Comparison of ENCODE assay signal across 22 cellular contexts in the genomic region with DNA sequence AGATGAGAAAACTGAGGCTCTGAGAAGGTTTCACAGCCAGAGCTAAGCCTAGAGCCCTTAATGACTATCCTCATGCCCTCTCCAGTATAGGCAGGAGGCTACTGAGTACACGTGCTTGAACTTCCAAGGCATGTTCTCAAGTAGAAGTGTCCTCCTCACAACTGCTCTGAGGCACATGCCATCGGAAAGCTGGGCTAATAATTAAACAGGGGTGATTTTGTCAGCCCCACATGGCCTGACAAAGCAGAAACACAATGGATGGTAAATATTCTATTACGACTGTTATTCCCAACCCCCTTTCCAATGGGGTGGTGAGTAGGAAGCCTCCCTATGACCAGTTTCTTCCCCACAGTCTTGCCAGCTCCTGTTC. TPM values are rescaled to one million over a fixed set of nuclear protein-coding genes. Genes with fewer than 3 reads are reported as not detected.
DNase-seq lines count a peak whose midpoint lies in the region; ATAC-seq and TF ChIP-seq lines count a peak whose summit lies in the region.
"Had no signal": no experiment of that assay in that cellular context is flagged by ENCODE, and none has a peak within 500 bp of the region (broad histone marks: within the 10 kb centered on the region; RNA-seq: fewer than 3 reads in every experiment).

No MANE protein-coding gene starts in this region.

- peaks cover 0 to 4% (median 0%) of the 10 kb centered on the region in 11 experiments; a peak in 1 of 22 replicates for H3K27me3 ChIP-seq in BLaER1 treated with 17β-estradiol and CSF1 and Interleukin-3, amounts not matched to agents 10 nM and 100 nM
- H3K27me3 ChIP-seq in hepatocyte, result no peaks in the 10 kb centered on the region

- no peak overlapping the region for H2AFZ ChIP-seq in hepatocyte

- H3K36me3 ChIP-seq in BLaER1 treated with 17β-estradiol and CSF1 and Interleukin-3, amounts not matched to agents 10 nM and 100 nM, result no peaks in the 10 kb centered on the region
- no peaks in the 10 kb centered on the region for H3K36me3 ChIP-seq in hepatocyte (replicated peaks; ENCODE audit: insufficient read depth, low read depth)

- 62% methylated on average over 3 of the region's 3 CpGs for WGBS in hepatocyte (ENCODE audit: low lambda C conversion rate, missing lambda C conversion rate)

- no peaks in the 10 kb centered on the region for H3K9me2 ChIP-seq in hepatocyte (replicated peaks; ENCODE audit: insufficient read depth)

- no peaks in the 10 kb centered on the region for H3K79me2 ChIP-seq in hepatocyte

- no peaks in the 10 kb centered on the region for H3K9me3 Mint-ChIP-seq in stimulated activated memory B cell treated with anti-CD40 and anti-IgM and Interleukin-4, amounts not matched to agents 10 μg/mL and 1 μg/mL and 100 μg/mL, for 72 hours
- H3K9me3 Mint-ChIP-seq: CD8-positive, alpha-beta T cell had no signal

- no peak overlapping the region for H3K4me3 Mint-ChIP-seq in stimulated activated memory B cell treated with anti-CD40 and anti-IgM and Interleukin-4, amounts not matched to agents 10 μg/mL and 1 μg/mL and 100 μg/mL, for 72 hours
- H3K4me3 Mint-ChIP-seq: CD8-positive, alpha-beta T cell had no signal

- no peaks in the 10 kb centered on the region for H3K36me3 Mint-ChIP-seq in stimulated activated memory B cell treated with anti-CD40 and anti-IgM and Interleukin-4, amounts not matched to agents 10 μg/mL and 1 μg/mL and 100 μg/mL, for 72 hours
- H3K36me3 Mint-ChIP-seq: CD8-positive, alpha-beta T cell had no signal

- no peak for TF ChIP-seq CTCF in hepatocyte (IDR thresholded peaks at IDR 0.05; ENCODE audit: poor library complexity)

- peak overlapping the region in 3 of 11 experiments; percentile 43 to 56 (median 55); a peak in 4 of 22 replicates for H3K27ac ChIP-seq in BLaER1 treated with 17β-estradiol and CSF1 and Interleukin-3, amounts not matched to agents 10 nM and 100 nM
- H3K27ac ChIP-seq in hepatocyte, result no peak overlapping the region

- no peaks in the 10 kb centered on the region for H3K4me1 Mint-ChIP-seq in stimulated activated memory B cell treated with anti-CD40 and anti-IgM and Interleukin-4, amounts not matched to agents 10 μg/mL and 1 μg/mL and 100 μg/mL, for 72 hours

- no peak for ATAC-seq in stimulated activated memory B cell treated with anti-CD40 and anti-IgM and Interleukin-4, amounts not matched to agents 10 μg/mL and 1 μg/mL and 100 μg/mL, for 72 hours
- ATAC-seq in HG03521 (IDR thresholded peaks at IDR 0.05; ENCODE audit: unreplicated experiment), result no peak
- ATAC-seq: CD8-positive, alpha-beta T cell; Right ventricle myocardium inferior had no signal

- peaks cover 41% of the 10 kb centered on the region for H3K27me3 Mint-ChIP-seq in stimulated activated memory B cell treated with anti-CD40 and anti-IgM and Interleukin-4, amounts not matched to agents 10 μg/mL and 1 μg/mL and 100 μg/mL, for 72 hours

- no peak overlapping the region for H3K27ac Mint-ChIP-seq in stimulated activated memory B cell treated with anti-CD40 and anti-IgM and Interleukin-4, amounts not matched to agents 10 μg/mL and 1 μg/mL and 100 μg/mL, for 72 hours
- H3K27ac Mint-ChIP-seq: CD8-positive, alpha-beta T cell had no signal

- H3K4me3 ChIP-seq in BLaER1 treated with 17β-estradiol and CSF1 and Interleukin-3, amounts not matched to agents 10 nM and 100 nM, result no peak overlapping the region
- H3K4me3 ChIP-seq in hepatocyte, result no peak overlapping the region

- no peaks in the 10 kb centered on the region for H4K20me1 ChIP-seq in BLaER1 treated with 17β-estradiol and CSF1 and Interleukin-3, amounts not matched to agents 10 nM and 100 nM
- H4K20me1 ChIP-seq in hepatocyte (ENCODE audit: insufficient read depth, poor library complexity, severe bottlenecking), result no peaks in the 10 kb centered on the region

- H3K9me3 ChIP-seq in BLaER1 treated with 17β-estradiol and CSF1 and Interleukin-3, amounts not matched to agents 10 nM and 100 nM (replicated peaks in 1 of 11), result no peaks in the 10 kb centered on the region
- H3K9me3 ChIP-seq in hepatocyte (ENCODE audit: low read depth), result no peaks in the 10 kb centered on the region

- peak overlapping the region in 10 of 11 experiments; percentile 48 to 88 (median 80); a peak in 18 of 22 replicates for H3K4me2 ChIP-seq in BLaER1 treated with 17β-estradiol and CSF1 and Interleukin-3, amounts not matched to agents 10 nM and 100 nM
- H3K4me2 ChIP-seq in hepatocyte, result no peak overlapping the region

- H3K4me1 ChIP-seq in BLaER1 treated with 17β-estradiol and CSF1 and Interleukin-3, amounts not matched to agents 10 nM and 100 nM, result peaks cover 15 to 62% (median 39%) of the 10 kb centered on the region in 10 experiments
- H3K4me1 ChIP-seq in hepatocyte (ENCODE audit: insufficient read depth), result no peaks in the 10 kb centered on the region

- DNase-seq in HT-29 (ENCODE audit: low spot score) (peak; percentile 21), hepatocyte (ENCODE audit: low spot score) (peak; percentile 26), renal cortical epithelial cell (ENCODE audit: low read depth) (peak; percentile 85), SW 1271 (lab: John Stamatoyannopoulos, UW) (no peak)
- DNase-seq: CD8-positive, alpha-beta T cell; EL; GF-D8; KBM-7; MM.1S; NCI-H1092; NCI-H2029 treated with DMSO at 0.1 percent for 48 hours; NCI-H2171; NCI-H345; NCI-H524; NCI-H82; OCI-M1 had no signal

- H3K9ac ChIP-seq in BLaER1 treated with 17β-estradiol and CSF1 and Interleukin-3, amounts not matched to agents 10 nM and 100 nM, result no peak overlapping the region

RNA-seq across cellular contexts. Expression of a gene that starts 34.3 kb away (rescaled TPM):
- total RNA-seq in HT-29 (2014; rRNA removed; shearing (Covaris generic)), result not detected in 2 replicates
- 0.43 and 1.5 TPM in 2 replicates for total RNA-seq in hepatocyte
- polyA plus RNA-seq in hepatocyte, result 0.80 and 0.88 TPM in 2 replicates
- 12.2 and 32.4 TPM in 2 replicates for total RNA-seq in renal cortical epithelial cell
- total RNA-seq: CD8-positive, alpha-beta T cell; H4; Right ventricle myocardium inferior; SK-MEL-5 had no signal

Comparison
In these comparisons a context has a peak if more than half of its experiments do, and no peak if none do; other contexts are left out.
1. DNase-seq: peak in HT-29 (single experiment), hepatocyte (single experiment) and renal cortical epithelial cell (single experiment); none in SW 1271 (0 of 2).